Comparison of ENCODE assay signal across 23 cellular contexts in the genomic region with DNA sequence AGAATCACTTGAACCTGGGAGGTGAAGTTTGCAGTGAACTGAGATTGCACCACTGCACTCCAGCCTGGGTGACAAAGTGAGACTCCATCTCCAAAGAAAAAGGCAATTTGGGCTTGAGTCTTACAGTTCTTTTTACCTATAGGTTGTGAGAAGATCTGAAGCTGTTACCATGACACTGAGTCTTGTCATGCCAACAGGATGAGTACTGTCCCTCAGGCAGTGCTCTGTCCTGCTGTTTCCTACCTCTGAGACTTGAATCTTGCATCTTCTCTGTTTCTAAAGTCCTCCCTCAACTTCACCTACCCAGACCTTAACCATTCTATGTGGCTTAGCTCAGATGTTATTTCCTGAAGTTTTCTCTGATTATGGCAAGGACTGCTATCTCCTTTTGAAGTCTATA.
"Had no signal": no experiment of that assay in that cellular context is flagged by ENCODE, and none has a peak within 500 bp of the region (broad histone marks: within the 10 kb centered on the region; RNA-seq: fewer than 3 reads in every experiment).

No MANE protein-coding gene starts in this region.

- H3K36me3 ChIP-seq: left ventricle myocardium inferior, pancreas, prostate gland, stomach, thyroid gland, transverse colon, upper lobe of right lung had no signal

- H3K27ac ChIP-seq: left ventricle myocardium inferior, pancreas, prostate gland, skin epidermis, stomach, testis, thyroid gland, transverse colon, upper lobe of right lung had no signal

- H3K4me3 ChIP-seq: left ventricle myocardium inferior, lung, pancreas, prostate gland, skin epidermis, stomach, testis, thyroid gland, transverse colon, upper lobe of right lung had no signal

- DNase-seq: hippocampal formation; left ventricle myocardium inferior; naive thymus-derived CD8-positive, alpha-beta T cell; nucleus accumbens; pancreas; posterior cingulate gyrus; retina; right cardiac atrium; stimulated activated CD4-positive, alpha-beta T cell treated with anti-CD3 and anti-CD28 coated beads, Interleukin-12 subunit alpha, Interleukin-12 subunit beta, amount 100 ng/mL, for 4 hours; stimulated activated CD4-positive, alpha-beta T cell treated with anti-CD3 and anti-CD28 coated beads, Interleukin-15, amount 100 ng/mL, for 24 hours; stimulated activated CD4-positive, alpha-beta T cell treated with anti-CD3 and anti-CD28 coated beads, Interleukin-2, amount 100 ng/mL, for 24 hours; stimulated activated CD4-positive, alpha-beta T cell treated with anti-CD3 and anti-CD28 coated beads, Interleukin-4, amount 100 ng/mL, for 1 hour; stimulated activated naive B cell treated with anti-CD40 and anti-IgM and Interleukin-4, amounts not matched to agents 10 μg/mL and 1 μg/mL and 100 μg/mL, for 72 hours; stimulated activated naive CD8-positive, alpha-beta T cell treated with anti-CD3 and anti-CD28 coated beads, Interleukin-15, Interleukin-2, amounts not matched to agents 100 U/mL and 50 U/mL, for 24 hours; stomach; testis; thyroid gland; transverse colon; upper lobe of right lung had no signal

- H3K27me3 ChIP-seq: pancreas, stomach, testis, thyroid gland, transverse colon, upper lobe of right lung had no signal

- FAIRE-seq: pancreas, urothelium cell line had no signal

- H3K9me3 ChIP-seq: pancreas, prostate gland, stomach, testis, thyroid gland, transverse colon, upper lobe of right lung had no signal

- H3K4me1 ChIP-seq: left ventricle myocardium inferior, pancreas, prostate gland, stomach, testis, thyroid gland, transverse colon, upper lobe of right lung had no signal
